ENCODE assay signal across 39 cellular contexts in the genomic region with DNA sequence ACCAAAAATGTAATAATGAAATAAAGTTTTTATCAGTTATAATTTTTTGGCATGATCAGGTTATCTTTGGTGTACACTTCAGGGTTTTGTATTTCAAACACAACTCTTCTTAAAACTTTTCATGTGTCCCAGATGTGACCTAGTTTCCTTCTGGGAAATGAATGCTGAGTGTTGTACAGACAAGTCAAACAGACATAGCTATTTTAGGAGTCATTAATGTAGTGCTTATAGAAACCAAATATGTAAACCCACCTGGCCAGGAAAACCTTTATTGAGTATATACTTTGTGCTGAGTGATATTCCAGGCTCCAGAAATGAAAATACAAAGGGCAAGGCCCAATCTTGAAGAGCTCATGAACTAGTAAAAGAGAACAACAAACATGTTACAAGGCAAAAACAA. TPM values are rescaled to one million over a fixed set of nuclear protein-coding genes. Genes with fewer than 3 reads are reported as not detected.
"Had no signal": no experiment of that assay in that cellular context is flagged by ENCODE, and none has a peak within 500 bp of the region (broad histone marks: within the 10 kb centered on the region; RNA-seq: fewer than 3 reads in every experiment).

No MANE protein-coding gene starts in this region.

- H3K27me3 Mint-ChIP-seq: activated naive CD8-positive, alpha-beta T cell treated with anti-CD3 and anti-CD28 coated beads for 36 hours had no signal

- H3K36me3 ChIP-seq: brain microvascular endothelial cell, cardiac muscle cell, Peyer's patch had no signal

- H3K4me3 ChIP-seq: cardiac muscle cell, K562, Peyer's patch had no signal

- DNase-seq: activated B cell treated with CpG ODN at 0.5 μM for 24 hours; activated CD4-positive, alpha-beta memory T cell treated with anti-CD3 and anti-CD28 coated beads, Interleukin-2, amount 10 ng/mL, durations not matched to agents 7 days and 5 days; activated CD4-positive, alpha-beta T cell treated with anti-CD3 and anti-CD28 coated beads for 4 hours; activated CD4-positive, alpha-beta T cell treated with anti-CD3 and anti-CD28 coated beads, Interleukin-2, amount 50 U/mL, for 1 hour; activated CD4-positive, CD25-positive, alpha-beta regulatory T cell treated with anti-CD3 and anti-CD28 coated beads, Interleukin-2, amount 50 U/mL, for 72 hours; activated CD8-positive, alpha-beta memory T cell treated with anti-CD3 and anti-CD28 coated beads for 24 hours; activated CD8-positive, alpha-beta memory T cell treated with anti-CD3 and anti-CD28 coated beads, Interleukin-2, amount 10 ng/mL, durations not matched to agents 7 days and 5 days; activated CD8-positive, alpha-beta memory T cell treated with anti-CD3 and anti-CD28 coated beads, Interleukin-2, amount 50 U/mL, for 48 hours; activated effector memory CD4-positive, alpha-beta T cell treated with Interleukin-2 at 50 U/mL for 16 hours; activated naive CD4-positive, alpha-beta T cell; activated naive CD4-positive, alpha-beta T cell treated with anti-CD3 and anti-CD28 coated beads, Interleukin-2, amount 50 U/mL, for 16 hours; activated naive CD8-positive, alpha-beta T cell treated with anti-CD3 and anti-CD28 coated beads for 36 hours; activated T-cell treated with anti-CD3 and anti-CD28 coated beads, Interleukin-2, amount 50 U/mL, for 48 hours; amniotic stem cell; aorta; brain microvascular endothelial cell; IMR-90; Karpas-422; MM.1S; MV-4-11; NCI-H1092; NCI-H1436 treated with DMSO at 0.1 percent for 48 hours; NCI-H1694 treated with DMSO at 0.1 percent for 48 hours; NCI-H2029; NCI-H510A; NCI-H526; NCI-H748 treated with DMSO at 0.1 percent for 48 hours; NK-92 treated with Interleukin-12 subunit alpha and Interleukin-12 subunit beta, amount 100 ng/mL, for 24 hours; PC-3; Peyer's patch; RPMI8226; SIG-M5; T-helper 1 cell; T-helper 2 cell; T-helper 9 cell had no signal

- H3K4me1 ChIP-seq: Peyer's patch had no signal

- H3K4me1 Mint-ChIP-seq: activated B cell treated with CpG ODN at 0.5 μM for 24 hours; activated CD4-positive, alpha-beta memory T cell treated with anti-CD3 and anti-CD28 coated beads, Interleukin-2, amount 10 ng/mL, durations not matched to agents 7 days and 5 days; activated CD8-positive, alpha-beta memory T cell treated with anti-CD3 and anti-CD28 coated beads, Interleukin-2, amount 10 ng/mL, durations not matched to agents 7 days and 5 days; activated naive CD8-positive, alpha-beta T cell treated with anti-CD3 and anti-CD28 coated beads for 36 hours had no signal

- H3K27me3 ChIP-seq: brain microvascular endothelial cell, cardiac muscle cell, Peyer's patch had no signal

- H3K27ac ChIP-seq: brain microvascular endothelial cell, cardiac muscle cell, Peyer's patch, VCaP had no signal

- H3K27ac Mint-ChIP-seq: activated B cell treated with CpG ODN at 0.5 μM for 24 hours; activated CD4-positive, alpha-beta memory T cell treated with anti-CD3 and anti-CD28 coated beads, Interleukin-2, amount 10 ng/mL, durations not matched to agents 7 days and 5 days; activated CD8-positive, alpha-beta memory T cell treated with anti-CD3 and anti-CD28 coated beads, Interleukin-2, amount 10 ng/mL, durations not matched to agents 7 days and 5 days; activated naive CD8-positive, alpha-beta T cell treated with anti-CD3 and anti-CD28 coated beads for 36 hours had no signal

- H3K4me3 Mint-ChIP-seq: activated B cell treated with CpG ODN at 0.5 μM for 24 hours; activated CD4-positive, alpha-beta memory T cell treated with anti-CD3 and anti-CD28 coated beads, Interleukin-2, amount 10 ng/mL, durations not matched to agents 7 days and 5 days; activated CD8-positive, alpha-beta memory T cell treated with anti-CD3 and anti-CD28 coated beads, Interleukin-2, amount 10 ng/mL, durations not matched to agents 7 days and 5 days; activated naive CD8-positive, alpha-beta T cell treated with anti-CD3 and anti-CD28 coated beads for 36 hours had no signal

RNA-seq across cellular contexts. Expression of gene HOOK1, which starts 25.9 kb away (rescaled TPM):
- total RNA-seq: IMR-90, SK-MEL-5 had no signal
- polyA plus RNA-seq: IMR-90, K562 had no signal
